Comparison of ENCODE assay signal across 9 cellular contexts in genomic region chr1:200207711-200208126, GRCh38.
DNase-seq lines count a peak whose midpoint lies in the region; ATAC-seq, FAIRE-seq and TF ChIP-seq lines count a peak whose summit lies in the region.
"Had no signal": no experiment of that assay in that cellular context is flagged by ENCODE, and none has a peak within 500 bp of the region (broad histone marks: within the 10 kb centered on the region; RNA-seq: fewer than 3 reads in every experiment).

No MANE protein-coding gene starts in this region.

- H3K27me3 Mint-ChIP-seq in MCF 10A (ENCODE audit: insufficient read depth, unreplicated experiment) = no peaks in the 10 kb centered on the region

- H3K36me3 Mint-ChIP-seq in MCF 10A (ENCODE audit: insufficient read depth, unreplicated experiment) = peaks cover 6% of the 10 kb centered on the region

- H2AFZ ChIP-seq in mammary epithelial cell (ENCODE audit: low read depth, low read length) = no peak overlapping the region

- CTCF ChIA-PET in MCF 10A (lab: Yijun Ruan, JAX) (interaction anchor here (0.6 kb wide), 1 partner anchor 59 kb away, joined by 3 read pairs; no protein-coding TSS in a partner anchor), mammary epithelial cell (lab: Charles Lee; ENCODE audit: low non-redundant PET) (no interaction called here)

- intact Hi-C loops in MCF 10A (cut with micrococcal nuclease) (no loop called here), mammary epithelial cell (cut with micrococcal nuclease) (no loop called here)

- peak; percentile 50 for DNase-seq in MCF 10A (ENCODE audit: unreplicated experiment)
- no peak for DNase-seq in mammary epithelial cell
- DNase-seq in RCC 7860 (ENCODE audit: low spot score) = peak; percentile 53
- DNase-seq in GDM1 (lab: John Stamatoyannopoulos, UW) = no peak
- DNase-seq in effector CD4-positive, alpha-beta T cell = no peak
- DNase-seq in cerebellum (ENCODE audit: low spot score) = no peak
- no peak for DNase-seq in effector memory CD4-positive, alpha-beta T cell

- peaks cover 5% of the 10 kb centered on the region for H3K4me1 ChIP-seq in mammary epithelial cell (ENCODE audit: insufficient read depth, low read length)
- H3K4me1 ChIP-seq in effector memory CD4-positive, alpha-beta T cell (ENCODE audit: control insufficient read depth, insufficient read depth, low read length, poor library complexity, severe bottlenecking) = no peaks in the 10 kb centered on the region

- BruUV-seq in MCF 10A (replicated peaks; lab: Mats Ljungman, UMichigan) (no TSS peak), mammary epithelial cell (replicated peaks; lab: Mats Ljungman, UMichigan) (no TSS peak)

- FAIRE-seq in RCC 7860 (lab: Jason Lieb, UNC) = no peak

- no peaks in the 10 kb centered on the region for H3K79me2 ChIP-seq in mammary epithelial cell (ENCODE audit: insufficient read depth, low read length)

- WGBS in mammary epithelial cell (ENCODE audit: low coverage, missing lambda C conversion rate) = 77% methylated on average over 6 of the region's 6 CpGs

- H3K4me3 ChIP-seq in mammary epithelial cell (replicated peaks in 1 of 3; ENCODE audit: insufficient read depth in 1 of 3, low read depth in 2 of 3, low read length in 3 of 3) = no peak overlapping the region
- H3K4me3 ChIP-seq in effector memory CD4-positive, alpha-beta T cell (ENCODE audit: insufficient read depth, low read depth, low read length, poor library complexity, severe bottlenecking) = no peak overlapping the region

- H3K27ac Mint-ChIP-seq in MCF 10A (ENCODE audit: low read depth, unreplicated experiment) = no peak overlapping the region

- no peaks in the 10 kb centered on the region for H4K20me1 ChIP-seq in mammary epithelial cell (ENCODE audit: insufficient read depth, low read length)

- H3K9me3 ChIP-seq in mammary epithelial cell (replicated peaks; ENCODE audit: insufficient read depth, low read length) = no peaks in the 10 kb centered on the region
- H3K9me3 ChIP-seq in effector memory CD4-positive, alpha-beta T cell (ENCODE audit: control insufficient read depth, low read length) = no peaks in the 10 kb centered on the region

- H3K27ac ChIP-seq in mammary epithelial cell (ENCODE audit: insufficient read depth, low read depth, low read length) = no peak overlapping the region
- no peak overlapping the region for H3K27ac ChIP-seq in effector memory CD4-positive, alpha-beta T cell (ENCODE audit: insufficient read depth, low read length, poor library complexity, severe bottlenecking)

- H3K27me3 ChIP-seq in mammary epithelial cell (ENCODE audit: insufficient read depth, low read length) = no peaks in the 10 kb centered on the region
- no peaks in the 10 kb centered on the region for H3K27me3 ChIP-seq in effector memory CD4-positive, alpha-beta T cell (replicated peaks; ENCODE audit: control insufficient read depth, insufficient read depth, low read length, poor library complexity, severe bottlenecking)

- TF ChIP-seq CTCF in MCF 10A (IDR thresholded peaks at IDR 0.05; ENCODE audit: unreplicated experiment) (no peak), mammary epithelial cell (conservative IDR thresholded peaks at IDR 0.05 in 1 of 2, IDR thresholded peaks at IDR 0.05 in 1 of 2; ENCODE audit: extremely low read depth in 1 of 2, insufficient read depth in 1 of 2, low read depth in 1 of 2, low read length in 2 of 2) (no peak)

- H3K36me3 ChIP-seq in mammary epithelial cell (ENCODE audit: insufficient read depth, low read length) = no peaks in the 10 kb centered on the region
- no peaks in the 10 kb centered on the region for H3K36me3 ChIP-seq in effector memory CD4-positive, alpha-beta T cell (ENCODE audit: control insufficient read depth, insufficient read depth, low read length)

- no peak overlapping the region for H3K9ac ChIP-seq in mammary epithelial cell (ENCODE audit: insufficient read depth, low read length)

- no peak overlapping the region for H3K4me2 ChIP-seq in mammary epithelial cell (ENCODE audit: insufficient read depth, low read depth, low read length)

- H3K4me1 Mint-ChIP-seq in MCF 10A (ENCODE audit: insufficient read depth, unreplicated experiment) = peaks cover 17% of the 10 kb centered on the region

- peaks cover 19% of the 10 kb centered on the region for H3K9me3 Mint-ChIP-seq in MCF 10A (ENCODE audit: unreplicated experiment)

- POLR2A ChIA-PET in MCF 10A (lab: Yijun Ruan, JAX) = interaction anchor here (1.7 kb wide), 1 partner anchor 276 kb away, joined by 4 read pairs; no protein-coding TSS in a partner anchor

- no peak overlapping the region for H3K4me3 Mint-ChIP-seq in MCF 10A (ENCODE audit: unreplicated experiment)
- H3K4me3 Mint-ChIP-seq: CD14-positive monocyte had no signal

- peak; percentile 85 for ATAC-seq in HG03060 (IDR thresholded peaks at IDR 0.05; ENCODE audit: low read depth, unreplicated experiment)

- in situ Hi-C loops in mammary epithelial cell (cut with MboI; ENCODE audit: low sequenced_read_pairs in 2 of 2) = no loop called here

- dilution Hi-C loops in mammary epithelial cell (cut with HindIII; ENCODE audit: low sequenced_read_pairs) = no loop called here

Comparison
In these comparisons a context has a peak if more than half of its experiments do, and no peak if none do; other contexts are left out.
1. DNase-seq: peak in MCF 10A (single experiment) and RCC 7860 (single experiment); none in mammary epithelial cell (single experiment), GDM1 (single experiment), effector CD4-positive, alpha-beta T cell (single experiment), cerebellum (single experiment) and effector memory CD4-positive, alpha-beta T cell (0 of 3).